In genomic region chr11:133081730-133082452, GRCh38 we compare ENCODE assay signal across 20 cellular contexts.
A peak's percentile ranks its signal among the peaks of the same experiment; 100 is the strongest.
DNase-seq lines count a peak whose midpoint lies in the region; ATAC-seq and TF ChIP-seq lines count a peak whose summit lies in the region.
"Had no signal": no experiment of that assay in that cellular context is flagged by ENCODE, and none has a peak within 500 bp of the region (broad histone marks: within the 10 kb centered on the region; RNA-seq: fewer than 3 reads in every experiment).

No MANE protein-coding gene starts in this region.

- peak; percentile 20 for DNase-seq in NCI-H748 (lab: John Stamatoyannopoulos, UW; ENCODE audit: unreplicated experiment)
- DNase-seq in NCI-H748 treated with DMSO at 0.1 percent for 48 hours (lab: John Stamatoyannopoulos, UW) = no peak
- DNase-seq in glutamatergic neuron = peak; percentile 38
- DNase-seq in type B pancreatic cell (ENCODE audit: extremely low spot score, unreplicated experiment) = no peak
- DNase-seq in lower leg skin (ENCODE audit: low spot score in 2 of 2) = no peak
- DNase-seq: activated B cell treated with CpG ODN at 0.5 μM for 24 hours; NCI-H446 treated with DMSO at 0.1 percent for 48 hours; NK-92 treated with Interleukin-12 subunit alpha and Interleukin-12 subunit beta, amount 100 ng/mL, for 24 hours; PC-3 had no signal

- no peaks in the 10 kb centered on the region for H3K36me3 Mint-ChIP-seq in glutamatergic neuron (ENCODE audit: unreplicated experiment)
- no peaks in the 10 kb centered on the region for H3K36me3 Mint-ChIP-seq in type B pancreatic cell
- H3K36me3 Mint-ChIP-seq: activated naive CD8-positive, alpha-beta T cell; T-cell had no signal

- ATAC-seq in GM19023 (IDR thresholded peaks at IDR 0.05; ENCODE audit: unreplicated experiment) = no peak
- ATAC-seq: PC-3 had no signal

- H3K9me3 Mint-ChIP-seq in glutamatergic neuron (ENCODE audit: unreplicated experiment) (no peaks in the 10 kb centered on the region), type B pancreatic cell (no peaks in the 10 kb centered on the region)
- H3K9me3 Mint-ChIP-seq: activated B cell treated with CpG ODN at 0.5 μM for 24 hours had no signal

- H3K27me3 Mint-ChIP-seq in glutamatergic neuron (ENCODE audit: unreplicated experiment) (peaks cover 5% of the 10 kb centered on the region), type B pancreatic cell (peaks cover 83% of the 10 kb centered on the region)

- no peak overlapping the region for H3K27ac ChIP-seq in HUES64 (ENCODE audit: low read depth, low read length)
- H3K27ac ChIP-seq: breast epithelium, parathyroid adenoma, stomach, thyroid gland, vagina had no signal

- H3K4me1 Mint-ChIP-seq in glutamatergic neuron (ENCODE audit: low read depth, unreplicated experiment) (peaks cover 10% of the 10 kb centered on the region), type B pancreatic cell (ENCODE audit: unreplicated experiment) (no peaks in the 10 kb centered on the region)
- H3K4me1 Mint-ChIP-seq: activated B cell treated with CpG ODN at 0.5 μM for 24 hours had no signal

- no peak overlapping the region for H3K9ac ChIP-seq in HUES64 (ENCODE audit: low read depth, low read length)
- H3K9ac ChIP-seq: parathyroid adenoma had no signal

- H3K9me3 ChIP-seq in HUES64 (ENCODE audit: insufficient read depth, low read depth, low read length) = no peaks in the 10 kb centered on the region
- H3K9me3 ChIP-seq: BE2C, breast epithelium, stomach, thyroid gland, vagina had no signal

- intact Hi-C loops in lower leg skin (cut with DNase I; ENCODE audit: low total_unique reads) = loop anchor here (10.0 kb wide), 1 partner anchor 73 kb away; no protein-coding TSS in a partner anchor

- TF ChIP-seq CTCF in glutamatergic neuron (IDR thresholded peaks at IDR 0.05; ENCODE audit: partially characterized antibody, unreplicated experiment) (no peak), type B pancreatic cell (conservative IDR thresholded peaks at IDR 0.05) (no peak), lower leg skin (IDR thresholded peaks at IDR 0.05) (no peak)

- peak overlapping the region; percentile 30; the same call in 1 of the 2 replicates for H3K4me3 ChIP-seq in HUES64 (ENCODE audit: low read length)
- H3K4me3 ChIP-seq in lower leg skin (ENCODE audit: low read depth, poor library complexity, severe bottlenecking) = no peak overlapping the region
- H3K4me3 ChIP-seq: thyroid gland had no signal

- H3K27me3 ChIP-seq in HUES64 (ENCODE audit: insufficient read depth, low read length) = peaks cover 21% of the 10 kb centered on the region
- H3K27me3 ChIP-seq: thyroid gland, vagina had no signal

- 0 out of 2 replicates have a peak, but pooled peaks cover 5% of the 10 kb centered on the region for H3K4me1 ChIP-seq in HUES64 (ENCODE audit: insufficient read depth, low read length)
- H3K4me1 ChIP-seq: BE2C, breast epithelium, parathyroid adenoma had no signal

- no peaks in the 10 kb centered on the region for H3K36me3 ChIP-seq in HUES64 (ENCODE audit: insufficient read depth, low read length)
- H3K36me3 ChIP-seq: BE2C, breast epithelium, stomach, thyroid gland, vagina had no signal

- H3K4me3 Mint-ChIP-seq in glutamatergic neuron (ENCODE audit: unreplicated experiment) (peak overlapping the region; percentile 41), type B pancreatic cell (peak overlapping the region; percentile 55)
- H3K4me3 Mint-ChIP-seq: activated B cell treated with CpG ODN at 0.5 μM for 24 hours; activated naive CD8-positive, alpha-beta T cell; immature natural killer cell; T-cell had no signal

- 85% methylated on average over 37 of the region's 43 CpGs for WGBS in HUES64
- WGBS in lower leg skin, 2 donors = 70 to 83% methylated on average over 22 to 28 of the region's 43 CpGs

- no peak overlapping the region for H3K27ac Mint-ChIP-seq in glutamatergic neuron (ENCODE audit: unreplicated experiment)
- no peak overlapping the region for H3K27ac Mint-ChIP-seq in type B pancreatic cell
- H3K27ac Mint-ChIP-seq: activated B cell treated with CpG ODN at 0.5 μM for 24 hours; activated naive CD8-positive, alpha-beta T cell; immature natural killer cell; T-cell had no signal

- TF ChIP-seq POLR2A in lower leg skin (IDR thresholded peaks at IDR 0.05) = no peak

Comparison
In these comparisons a context has a peak if more than half of its experiments do, and no peak if none do; other contexts are left out.
1. DNase-seq: peak in NCI-H748 (single experiment) and glutamatergic neuron (single experiment); none in NCI-H748 treated with DMSO at 0.1 percent for 48 hours (single experiment), type B pancreatic cell (single experiment) and lower leg skin (0 of 2).